In the genomic region with DNA sequence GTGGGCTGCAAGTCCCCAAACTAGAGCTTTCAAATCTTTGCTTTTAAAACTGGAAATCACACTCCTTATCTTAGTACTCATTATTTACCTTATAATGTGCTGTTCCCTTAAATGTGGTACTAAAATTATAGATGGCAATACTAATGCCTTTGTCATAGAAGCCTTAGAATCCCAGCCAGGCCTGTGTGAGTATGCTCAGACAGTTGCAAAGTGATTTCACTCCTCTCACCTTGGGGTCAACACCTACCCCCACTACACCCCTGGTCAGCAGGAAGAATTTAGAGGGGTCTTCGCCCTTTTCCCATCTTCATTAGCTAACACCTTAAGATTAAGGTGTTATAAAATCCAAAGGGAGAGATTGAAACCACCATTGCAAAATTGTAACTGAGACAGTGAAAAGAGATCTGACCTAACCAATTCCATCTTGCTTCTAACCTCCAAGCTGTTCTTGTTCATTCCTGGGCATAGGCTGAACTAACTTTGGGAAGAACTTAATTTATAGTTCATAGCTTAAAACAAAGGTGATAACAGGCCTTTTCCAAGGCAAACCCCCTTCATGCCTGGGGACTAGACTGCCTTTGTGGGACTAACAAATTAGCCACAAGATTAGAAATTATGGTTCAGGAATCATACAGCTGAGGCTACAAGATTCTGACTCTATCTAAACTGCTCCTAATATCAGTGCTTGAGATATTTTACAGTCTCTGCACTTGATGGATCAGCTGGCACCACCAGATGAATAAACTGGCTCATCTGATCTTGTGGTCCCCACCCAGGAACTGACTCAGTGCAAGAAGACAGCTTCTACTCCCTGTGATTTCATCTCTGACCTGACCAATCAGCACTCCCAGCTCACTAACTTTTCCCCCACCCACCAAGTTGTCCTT, we compare ENCODE assay signal across 8 cellular contexts. TPM values are rescaled to one million over a fixed set of nuclear protein-coding genes. Genes with fewer than 3 reads are reported as not detected.
A peak's percentile ranks its signal among the peaks of the same experiment; 100 is the strongest.
DNase-seq lines count a peak whose midpoint lies in the region; ATAC-seq and TF ChIP-seq lines count a peak whose summit lies in the region.

No MANE protein-coding gene starts in this region.

- no peak for ATAC-seq in GM21390 (IDR thresholded peaks at IDR 0.05; ENCODE audit: unreplicated experiment)
- no peak for ATAC-seq in HG03354 (IDR thresholded peaks at IDR 0.05; ENCODE audit: poor library complexity, severe bottlenecking, unreplicated experiment)

- no peak overlapping the region for H3K4me3 ChIP-seq in HFF-Myc (replicated peaks; ENCODE audit: low read depth, low read length)
- no peak overlapping the region for H3K4me3 ChIP-seq in fibroblast of mammary gland (ENCODE audit: control insufficient read depth, low read depth, low read length)

- H3K36me3 Mint-ChIP-seq in activated CD4-positive, alpha-beta memory T cell treated with anti-CD3 and anti-CD28 coated beads, Interleukin-2, amount 10 ng/mL, durations not matched to agents 7 days and 5 days (ENCODE audit: low read depth): peaks cover 21% of the 10 kb centered on the region

- POLR2A ChIA-PET in activated CD4-positive, alpha-beta memory T cell treated with anti-CD3 and anti-CD28 coated beads, Interleukin-2, amount 10 ng/mL, durations not matched to agents 7 days and 5 days (lab: Charles Lee): interaction anchor here (3.0 kb wide), 1 partner anchor 212 kb away, joined by 10 read pairs; a partner anchor contains a TSS

- CTCF ChIA-PET in activated CD4-positive, alpha-beta memory T cell treated with anti-CD3 and anti-CD28 coated beads, Interleukin-2, amount 10 ng/mL, durations not matched to agents 7 days and 5 days (lab: Charles Lee): interaction anchor here (0.7 to 3.5 kb wide), 13 partner anchors 12 to 496 kb away, joined by 3 to 26 read pairs (median 5); no protein-coding TSS in a partner anchor

- H3K27me3 Mint-ChIP-seq in activated CD4-positive, alpha-beta memory T cell treated with anti-CD3 and anti-CD28 coated beads, Interleukin-2, amount 10 ng/mL, durations not matched to agents 7 days and 5 days: no peaks in the 10 kb centered on the region

- peak overlapping the region; percentile 44 for H3K27ac Mint-ChIP-seq in activated CD4-positive, alpha-beta memory T cell treated with anti-CD3 and anti-CD28 coated beads, Interleukin-2, amount 10 ng/mL, durations not matched to agents 7 days and 5 days

- no peaks in the 10 kb centered on the region for H3K9me3 Mint-ChIP-seq in activated CD4-positive, alpha-beta memory T cell treated with anti-CD3 and anti-CD28 coated beads, Interleukin-2, amount 10 ng/mL, durations not matched to agents 7 days and 5 days

- H3K4me3 Mint-ChIP-seq in activated CD4-positive, alpha-beta memory T cell treated with anti-CD3 and anti-CD28 coated beads, Interleukin-2, amount 10 ng/mL, durations not matched to agents 7 days and 5 days: no peak overlapping the region

- TF ChIP-seq CTCF in HFF-Myc (IDR thresholded peaks at IDR 0.05; ENCODE audit: low read depth, low read length, missing control alignments): no peak
- TF ChIP-seq CTCF in fibroblast of mammary gland (conservative IDR thresholded peaks at IDR 0.05; ENCODE audit: control insufficient read depth, insufficient read depth, low read depth, low read length): no peak

- DNase-seq in HFF-Myc (ENCODE audit: extremely low read depth, low read depth) (peak; percentile 65), fibroblast of mammary gland (ENCODE audit: low read depth) (peak; percentile 97), HPDE6-E6E7 (ENCODE audit: extremely low spot score) (no peak), NCI-H2196 treated with DMSO at 0.1 percent for 48 hours (lab: John Stamatoyannopoulos, UW; ENCODE audit: unreplicated experiment) (no peak)
- DNase-seq in activated CD4-positive, alpha-beta memory T cell treated with anti-CD3 and anti-CD28 coated beads, Interleukin-2, amount 10 ng/mL, durations not matched to agents 7 days and 5 days: peak; percentile 72
- DNase-seq in stimulated activated CD4-positive, alpha-beta T cell treated with anti-CD3 and anti-CD28 coated beads, Interleukin-4, amount 100 ng/mL, for 1 hour: peak; percentile 36

- peaks cover 33% of the 10 kb centered on the region for H3K4me1 Mint-ChIP-seq in activated CD4-positive, alpha-beta memory T cell treated with anti-CD3 and anti-CD28 coated beads, Interleukin-2, amount 10 ng/mL, durations not matched to agents 7 days and 5 days

RNA-seq across cellular contexts. Expression of a gene that starts 10.4 kb away (rescaled TPM):
- 10 to 100 TPM; 54.1 to 56.3 TPM for total RNA-seq in activated CD4-positive, alpha-beta memory T cell treated with anti-CD3 and anti-CD28 coated beads, Interleukin-2, amount 10 ng/mL, durations not matched to agents 7 days and 5 days

RNA-seq across cellular contexts. Expression of a gene that starts 38.0 kb away (rescaled TPM):
- under 1 TPM; 0.23 to 0.25 TPM for total RNA-seq in activated CD4-positive, alpha-beta memory T cell treated with anti-CD3 and anti-CD28 coated beads, Interleukin-2, amount 10 ng/mL, durations not matched to agents 7 days and 5 days

Comparison
In these comparisons a context has a peak if more than half of its experiments do, and no peak if none do; other contexts are left out.
1. DNase-seq: peak in HFF-Myc (single experiment), activated CD4-positive, alpha-beta memory T cell treated with anti-CD3 and anti-CD28 coated beads, Interleukin-2, amount 10 ng/mL, durations not matched to agents 7 days and 5 days (single experiment), fibroblast of mammary gland (single experiment) and stimulated activated CD4-positive, alpha-beta T cell treated with anti-CD3 and anti-CD28 coated beads, Interleukin-4, amount 100 ng/mL, for 1 hour (single experiment); none in HPDE6-E6E7 (single experiment) and NCI-H2196 treated with DMSO at 0.1 percent for 48 hours (single experiment).